8 cellular contexts compared by ENCODE assay signal in genomic region chr6:142819603-142820335, GRCh38.
DNase-seq lines count a peak whose midpoint lies in the region; ATAC-seq and TF ChIP-seq lines count a peak whose summit lies in the region.

No MANE protein-coding gene starts in this region.

- H3K36me3 Mint-ChIP-seq in IgD-negative memory B cell = peaks cover 8% of the 10 kb centered on the region

- H3K4me3 Mint-ChIP-seq in IgD-negative memory B cell = peak overlapping the region; percentile 82 to 94 (median 88)

- ATAC-seq in GM21447 (IDR thresholded peaks at IDR 0.05; ENCODE audit: unreplicated experiment) = peak; percentile 70
- peak; percentile 60 for ATAC-seq in sciatic nerve

- TF ChIP-seq CTCF in RWPE1 (conservative IDR thresholded peaks at IDR 0.05; ENCODE audit: low read depth) = no peak

- POLR2A ChIA-PET in RWPE1 (lab: Yijun Ruan, JAX; ENCODE audit: low non-redundant PET) = no interaction called here

- DNase-seq in Daoy (ENCODE audit: low read depth) (peak; percentile 59), fibroblast of peridontal ligament (ENCODE audit: extremely low read depth) (peak; percentile 51), sciatic nerve (ENCODE audit: low spot score) (no peak), NCI-H82 treated with DMSO at 0.1 percent for 48 hours (lab: John Stamatoyannopoulos, UW; ENCODE audit: unreplicated experiment) (no peak), RWPE1 (ENCODE audit: low spot score) (no peak)
- DNase-seq in activated CD4-positive, alpha-beta T cell treated with anti-CD3 and anti-CD28 coated beads, Interleukin-2, amount 50 U/mL, for 1 hour = peak; percentile 45

- no peak overlapping the region for H3K27ac ChIP-seq in RWPE1

- intact Hi-C loops in sciatic nerve (cut with DNase I) = no loop called here

- peak overlapping the region; percentile 88 to 96 (median 95) for H3K27ac Mint-ChIP-seq in IgD-negative memory B cell

- no peaks in the 10 kb centered on the region for H3K27me3 Mint-ChIP-seq in IgD-negative memory B cell

- H3K9me3 Mint-ChIP-seq in IgD-negative memory B cell = peaks cover 0 to 4% (median 0%) of the 10 kb centered on the region in 3 donors

- CTCF ChIA-PET in RWPE1 (lab: Yijun Ruan, JAX) = interaction anchor here (0.6 kb wide), 1 partner anchor 568 kb away, joined by 3 read pairs; no protein-coding TSS in a partner anchor

- H3K4me1 Mint-ChIP-seq in IgD-negative memory B cell = peaks cover 43 to 59% (median 52%) of the 10 kb centered on the region in 3 donors

Comparison
In these comparisons a context has a peak if more than half of its experiments do, and no peak if none do; other contexts are left out.
1. DNase-seq: peak in Daoy (single experiment), activated CD4-positive, alpha-beta T cell treated with anti-CD3 and anti-CD28 coated beads, Interleukin-2, amount 50 U/mL, for 1 hour (single experiment) and fibroblast of peridontal ligament (single experiment); none in sciatic nerve (single experiment), NCI-H82 treated with DMSO at 0.1 percent for 48 hours (single experiment) and RWPE1 (single experiment).